Comparison of ENCODE assay signal across 1 cellular context in genomic region chr19:5719274-5719960, GRCh38.
TF ChIP-seq lines count a peak whose summit lies in the region.

No MANE protein-coding gene starts in this region.

TF ChIP-seq in HEK293, 187 proteins besides CTCF, POLR2A, EP300 and RAD21 (continued from another document):
- no peak for TF ChIP-seq ZSCAN4 (tag by site-specific recombination; IDR thresholded peaks at IDR 0.05)
- 0 out of 2 replicates have a peak, but pooled peaks have one; percentile 7 for TF ChIP-seq PBX3 (CRISPR knock-in tag; IDR thresholded peaks at IDR 0.05)
- no peak for TF ChIP-seq ZNF629 (tag by site-specific recombination; IDR thresholded peaks at IDR 0.05)
- TF ChIP-seq ZBTB8A (tag by site-specific recombination; IDR thresholded peaks at IDR 0.05): no peak
- TF ChIP-seq ZNF548 (tag by site-specific recombination; IDR thresholded peaks at IDR 0.05): no peak
- TF ChIP-seq ELK4 (IDR thresholded peaks at IDR 0.05; ENCODE audit: borderline replicate concordance, low read depth, low read length): no peak
